9 cellular contexts compared by ENCODE assay signal in the genomic region with DNA sequence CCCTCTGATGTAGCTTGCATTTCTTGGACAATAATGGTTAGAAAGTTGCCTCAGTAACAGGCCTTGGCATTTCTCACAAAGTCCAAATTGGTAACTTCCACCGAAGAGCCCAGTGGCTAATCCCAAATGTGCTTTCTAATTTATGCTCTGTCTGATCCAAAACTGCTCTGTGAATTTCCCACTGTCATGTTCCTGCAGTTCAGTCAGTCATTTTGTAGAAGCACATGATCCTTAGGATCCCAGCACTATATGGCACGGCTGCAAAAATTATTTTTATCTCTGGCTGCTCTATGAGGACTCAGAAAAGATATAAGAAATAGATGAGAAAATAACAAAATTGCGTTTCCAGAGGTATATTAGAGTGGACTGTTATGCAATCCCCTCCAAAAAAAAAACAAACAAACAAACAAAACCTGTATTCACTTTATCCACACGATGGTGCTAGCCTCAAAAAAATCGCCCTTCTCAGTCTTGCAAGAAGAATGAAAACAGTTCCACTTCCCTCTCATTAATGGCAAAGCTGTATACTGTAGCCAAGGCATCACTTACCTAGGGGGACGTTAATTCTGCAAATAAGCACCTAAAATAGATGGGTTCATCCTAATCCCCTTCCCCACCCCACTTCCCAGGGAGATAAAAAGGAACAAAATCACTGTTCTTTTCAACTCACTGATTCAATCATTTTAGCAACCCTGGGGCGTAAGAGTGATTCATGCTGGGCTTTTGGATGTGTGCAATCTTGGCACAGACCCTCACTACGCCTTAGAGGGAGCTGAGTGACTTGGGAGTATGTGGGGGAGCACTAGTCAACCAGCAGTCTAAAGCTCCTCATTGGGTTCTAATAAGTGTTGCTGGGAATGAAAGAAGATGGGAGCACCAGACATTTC.
DNase-seq lines count a peak whose midpoint lies in the region; ATAC-seq, FAIRE-seq and TF ChIP-seq lines count a peak whose summit lies in the region.
"Had no signal": no experiment of that assay in that cellular context is flagged by ENCODE, and none has a peak within 500 bp of the region (broad histone marks: within the 10 kb centered on the region; RNA-seq: fewer than 3 reads in every experiment).

No MANE protein-coding gene starts in this region.

- no peaks in the 10 kb centered on the region for H3K36me3 ChIP-seq in GM06990 (ENCODE audit: control insufficient read depth, insufficient read depth, low read length)
- H3K36me3 ChIP-seq in HCT116 (ENCODE audit: control insufficient read depth in 1 of 2, insufficient read depth in 2 of 2, low read length in 2 of 2), result no peaks in the 10 kb centered on the region

- DNase-seq in GM06990 (ENCODE audit: extremely low read depth, insufficient read length) (no peak), HCT116 (ENCODE audit: low read depth, low spot score) (peak; percentile 45), NCI-H226 (peak; percentile 53), brain pericyte (ENCODE audit: low read depth, low spot score) (peak; percentile 10), superior temporal gyrus (ENCODE audit: extremely low spot score) (peak; percentile 94)
- DNase-seq in naive thymus-derived CD8-positive, alpha-beta T cell, result no peak
- no peak for DNase-seq in T-helper 2 cell treated with Interferon-gamma antibody and Interleukin-4, amounts not matched to agents 5 μg/mL and 100 μg/mL, for 36 hours (ENCODE audit: low spot score)

- peak; percentile 74 for TF ChIP-seq RAD21 in HCT116 (IDR thresholded peaks at IDR 0.05; ENCODE audit: low read depth)

- ATAC-seq in HCT116, result peak; percentile 78
- no peak for ATAC-seq in naive thymus-derived CD8-positive, alpha-beta T cell

- TF ChIP-seq CTCF in GM06990 (IDR thresholded peaks at IDR 0.05; ENCODE audit: insufficient read depth, low read length, poor library complexity, severe bottlenecking) (peak; percentile 43), HCT116 (IDR thresholded peaks at IDR 0.05 in 2 of 3, conservative IDR thresholded peaks at IDR 0.05 in 1 of 3; ENCODE audit: borderline replicate concordance in 1 of 3, insufficient read depth in 1 of 3, low read depth in 2 of 3, low read length in 2 of 3) (peak; percentile 42 to 76 (median 49); a peak in 4 of 6 replicates)

- H3K27me3 ChIP-seq in GM06990 (replicated peaks; ENCODE audit: control insufficient read depth, insufficient read depth, low read length) (no peaks in the 10 kb centered on the region), HCT116 (ENCODE audit: insufficient read depth, low read length) (0 out of 2 replicates have a peak, but pooled peaks cover 13% of the 10 kb centered on the region)

- intact Hi-C loops in HCT116 (cut with micrococcal nuclease), result loop anchor here (1.0 to 5.0 kb wide), 4 partner anchors 359 to 697 kb away; no protein-coding TSS in a partner anchor

- H3K4me2 ChIP-seq in HCT116 (ENCODE audit: low read length), result no peak overlapping the region

- RAD21 ChIA-PET in HCT116 (lab: Charles Lee; ENCODE audit: low non-redundant PET in 1 of 2, low total read pairs in 2 of 2, uncharacterized antibody in 2 of 2, unreplicated experiment in 2 of 2), result interaction anchor here (0.6 to 1.7 kb wide), 8 partner anchors 256 to 568 kb away, joined by 3 to 7 read pairs (median 3); partner anchors contain the start of gene RASGRP1 (in 1 of the 2)

- H3K36me3 Mint-ChIP-seq in naive thymus-derived CD8-positive, alpha-beta T cell, result no peaks in the 10 kb centered on the region
- no peaks in the 10 kb centered on the region for H3K36me3 Mint-ChIP-seq in T-helper 2 cell treated with Interferon-gamma antibody and Interleukin-4, amounts not matched to agents 5 μg/mL and 100 μg/mL, for 36 hours (ENCODE audit: low read depth)

- H3K27ac Mint-ChIP-seq in naive thymus-derived CD8-positive, alpha-beta T cell, result no peak overlapping the region
- H3K27ac Mint-ChIP-seq in T-helper 2 cell treated with Interferon-gamma antibody and Interleukin-4, amounts not matched to agents 5 μg/mL and 100 μg/mL, for 36 hours, result no peak overlapping the region
- H3K27ac Mint-ChIP-seq: stimulated activated naive CD8-positive, alpha-beta T cell treated with anti-CD3 and anti-CD28 coated beads, Interleukin-15, Interleukin-2, amounts not matched to agents 100 ng/mL and 50 ng/mL, for 24 hours had no signal

- no peaks in the 10 kb centered on the region for H4K20me1 ChIP-seq in HCT116 (ENCODE audit: insufficient read depth)

- H3K4me3 ChIP-seq in GM06990 (replicated peaks; ENCODE audit: low read depth, low read length) (no peak overlapping the region), HCT116 (replicated peaks in 1 of 2; ENCODE audit: low read depth in 1 of 2, low read length in 2 of 2) (no peak overlapping the region)

- POLR2A ChIA-PET in HCT116 (lab: Charles Lee), result interaction anchor here (0.7 kb wide), 1 partner anchor 257 kb away, joined by 3 read pairs; the partner anchor contains the start of gene SPRED1
- POLR2A ChIA-PET in naive thymus-derived CD8-positive, alpha-beta T cell (lab: Charles Lee), result no interaction called here

- no peaks in the 10 kb centered on the region for H3K9me3 ChIP-seq in HCT116 (ENCODE audit: control insufficient read depth in 1 of 2, insufficient read depth in 1 of 2, low read depth in 1 of 2, low read length in 2 of 2)

- no peak overlapping the region for H3K27ac ChIP-seq in HCT116 (ENCODE audit: low read depth, low read length)

- peak; percentile 94 for FAIRE-seq in islet of Langerhans (lab: Jason Lieb, UNC)

- no peak for TF ChIP-seq POLR2A in HCT116 (IDR thresholded peaks at IDR 0.05; ENCODE audit: borderline replicate concordance, extremely low read depth, insufficient read depth, insufficient read length)

- H3K9me3 Mint-ChIP-seq in naive thymus-derived CD8-positive, alpha-beta T cell, result peaks cover 0 to 23% (median 6%) of the 10 kb centered on the region in 9 donors
- no peaks in the 10 kb centered on the region for H3K9me3 Mint-ChIP-seq in T-helper 2 cell treated with Interferon-gamma antibody and Interleukin-4, amounts not matched to agents 5 μg/mL and 100 μg/mL, for 36 hours

- H3K4me3 Mint-ChIP-seq in naive thymus-derived CD8-positive, alpha-beta T cell, result no peak overlapping the region
- H3K4me3 Mint-ChIP-seq in T-helper 2 cell treated with Interferon-gamma antibody and Interleukin-4, amounts not matched to agents 5 μg/mL and 100 μg/mL, for 36 hours, result no peak overlapping the region
- H3K4me3 Mint-ChIP-seq: stimulated activated naive CD8-positive, alpha-beta T cell treated with anti-CD3 and anti-CD28 coated beads, Interleukin-15, Interleukin-2, amounts not matched to agents 100 ng/mL and 50 ng/mL, for 24 hours had no signal

- H2AFZ ChIP-seq in HCT116 (ENCODE audit: low read depth, low read length, poor library complexity, severe bottlenecking), result no peak overlapping the region

- H3K27me3 Mint-ChIP-seq in naive thymus-derived CD8-positive, alpha-beta T cell, result peaks cover 1 to 28% (median 12%) of the 10 kb centered on the region in 5 donors
- H3K27me3 Mint-ChIP-seq in T-helper 2 cell treated with Interferon-gamma antibody and Interleukin-4, amounts not matched to agents 5 μg/mL and 100 μg/mL, for 36 hours (ENCODE audit: low read depth), result no peaks in the 10 kb centered on the region

- H3K9me2 ChIP-seq in HCT116 (ENCODE audit: insufficient read depth), result no peaks in the 10 kb centered on the region

- no peaks in the 10 kb centered on the region for H3K79me2 ChIP-seq in HCT116 (ENCODE audit: insufficient read depth, low read length)

- no TSS peak for BruUV-seq in HCT116 (replicated peaks; lab: Mats Ljungman, UMichigan)

- no peak overlapping the region for H3K9ac ChIP-seq in HCT116 (ENCODE audit: low read length)

- no peaks in the 10 kb centered on the region for H3K4me1 ChIP-seq in HCT116 (ENCODE audit: control insufficient read depth in 1 of 2, insufficient read depth in 2 of 2, low read length in 2 of 2)

- H3K4me1 Mint-ChIP-seq in naive thymus-derived CD8-positive, alpha-beta T cell, result no peaks in the 10 kb centered on the region
- no peaks in the 10 kb centered on the region for H3K4me1 Mint-ChIP-seq in T-helper 2 cell treated with Interferon-gamma antibody and Interleukin-4, amounts not matched to agents 5 μg/mL and 100 μg/mL, for 36 hours (ENCODE audit: low read depth)

- CTCF ChIA-PET in HCT116 (lab: Charles Lee), result interaction anchor here (0.8 to 3.8 kb wide), 16 partner anchors 10 to 707 kb away, joined by 3 to 44 read pairs (median 6); partner anchors contain the start of gene FAM98B

TF ChIP-seq in HCT116, 20 proteins besides CTCF, POLR2A, EP300 and RAD21:
- TF ChIP-seq JUND (IDR thresholded peaks at IDR 0.05) (no peak), CEBPB (IDR thresholded peaks at IDR 0.05; ENCODE audit: low read depth) (peak; percentile 61), ZFX (IDR thresholded peaks at IDR 0.05) (no peak), MAX (IDR thresholded peaks at IDR 0.05) (no peak)

Comparison
In these comparisons a context has a peak if more than half of its experiments do, and no peak if none do; other contexts are left out.
1. DNase-seq: peak in HCT116 (single experiment), NCI-H226 (single experiment), brain pericyte (single experiment) and superior temporal gyrus (single experiment); none in GM06990 (single experiment), naive thymus-derived CD8-positive, alpha-beta T cell (0 of 10) and T-helper 2 cell treated with Interferon-gamma antibody and Interleukin-4, amounts not matched to agents 5 μg/mL and 100 μg/mL, for 36 hours (single experiment).